ENCODE assay signal across 13 cellular contexts in the genomic region with DNA sequence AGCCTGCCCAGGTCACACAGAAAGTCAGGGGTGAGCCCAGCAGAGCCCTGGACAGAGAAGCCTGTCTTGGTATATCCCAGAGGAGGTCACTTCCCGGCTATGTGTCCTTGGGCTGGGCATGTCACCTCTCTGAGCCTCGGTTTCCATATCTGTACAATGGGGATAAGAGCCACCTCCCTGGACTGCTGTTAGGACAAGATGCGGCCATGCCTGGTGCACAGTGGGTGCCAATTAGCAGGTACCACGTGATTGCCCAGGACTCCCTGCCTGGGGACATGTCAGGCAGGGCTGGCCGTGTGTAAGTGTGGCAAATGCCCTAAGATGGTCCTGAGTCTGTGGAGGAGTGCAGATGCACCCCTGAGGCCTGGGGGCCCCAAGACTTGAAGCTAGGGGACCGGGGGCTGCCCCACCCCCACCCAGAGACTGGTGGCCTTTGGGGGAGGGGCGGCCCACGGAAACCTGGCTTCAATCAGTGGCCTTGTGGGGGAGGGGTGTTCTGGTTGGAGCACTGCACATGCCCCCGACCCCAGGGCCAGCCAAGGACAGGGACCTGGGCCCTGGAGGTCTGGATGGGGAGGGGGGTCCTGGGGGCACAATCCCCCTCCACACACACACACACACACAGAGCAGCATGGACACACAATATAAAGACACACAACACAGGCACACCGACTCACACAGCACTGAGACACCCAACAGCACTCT. TPM values are rescaled to one million over a fixed set of nuclear protein-coding genes. Genes with fewer than 3 reads are reported as not detected.
DNase-seq lines count a peak whose midpoint lies in the region; ATAC-seq, FAIRE-seq and TF ChIP-seq lines count a peak whose summit lies in the region.
"Had no signal": no experiment of that assay in that cellular context is flagged by ENCODE, and none has a peak within 500 bp of the region (broad histone marks: within the 10 kb centered on the region; RNA-seq: fewer than 3 reads in every experiment).

No MANE protein-coding gene starts in this region.

- H3K4me2 ChIP-seq in HCT116 (ENCODE audit: low read length) = no peak overlapping the region
- H3K4me2 ChIP-seq in hepatocyte = peak overlapping the region; percentile 82

- no peak for DNase-seq in HCT116 (ENCODE audit: low read depth, low spot score)
- DNase-seq in WTC11 (ENCODE audit: low spot score) = no peak
- no peak for DNase-seq in hepatocyte (ENCODE audit: low spot score)
- no peak for DNase-seq in GM19239 (ENCODE audit: insufficient read length, low spot score)
- no peak for DNase-seq in HK-2 (ENCODE audit: unreplicated experiment)
- no peak for DNase-seq in MV-4-11 (lab: John Stamatoyannopoulos, UW)
- DNase-seq: natural killer cell, NCI-H446 had no signal

- H3K9ac ChIP-seq in HCT116 (ENCODE audit: low read length) (no peak overlapping the region), stomach smooth muscle (ENCODE audit: low read length in 2 of 2) (no peak overlapping the region)

- no peaks in the 10 kb centered on the region for H4K20me1 ChIP-seq in HCT116 (ENCODE audit: insufficient read depth)
- H4K20me1 ChIP-seq in hepatocyte (ENCODE audit: insufficient read depth, poor library complexity, severe bottlenecking) = no peaks in the 10 kb centered on the region

- no peaks in the 10 kb centered on the region for H3K36me3 ChIP-seq in HCT116 (ENCODE audit: control insufficient read depth in 1 of 2, insufficient read depth in 2 of 2, low read length in 2 of 2)
- no peaks in the 10 kb centered on the region for H3K36me3 ChIP-seq in hepatocyte (replicated peaks; ENCODE audit: insufficient read depth, low read depth)
- H3K36me3 ChIP-seq in stomach smooth muscle (ENCODE audit: control insufficient read depth in 2 of 2, insufficient read depth in 2 of 2, low read length in 2 of 2) = no peaks in the 10 kb centered on the region
- H3K36me3 ChIP-seq: ascending aorta had no signal

- ATAC-seq in HCT116 = peak; percentile 37; the same call in 1 of the 2 replicates
- ATAC-seq in WTC11 = no peak
- no peak for ATAC-seq in HG03521 (IDR thresholded peaks at IDR 0.05; ENCODE audit: unreplicated experiment)
- ATAC-seq: natural killer cell had no signal

- H3K9me2 ChIP-seq in HCT116 (ENCODE audit: insufficient read depth) (no peaks in the 10 kb centered on the region), hepatocyte (replicated peaks; ENCODE audit: insufficient read depth) (no peaks in the 10 kb centered on the region)

- no peak overlapping the region for H3K4me3 Mint-ChIP-seq in WTC11
- H3K4me3 Mint-ChIP-seq: natural killer cell had no signal

- no peak for TF ChIP-seq RAD21 in HCT116 (IDR thresholded peaks at IDR 0.05; ENCODE audit: low read depth)

- no peak for TF ChIP-seq POLR2A in HCT116 (IDR thresholded peaks at IDR 0.05; ENCODE audit: borderline replicate concordance, extremely low read depth, insufficient read depth, insufficient read length)

- no peaks in the 10 kb centered on the region for H3K36me3 Mint-ChIP-seq in WTC11
- H3K36me3 Mint-ChIP-seq: natural killer cell had no signal

- H3K9me3 ChIP-seq in HCT116 (ENCODE audit: control insufficient read depth in 1 of 2, insufficient read depth in 1 of 2, low read depth in 1 of 2, low read length in 2 of 2) (no peaks in the 10 kb centered on the region), hepatocyte (ENCODE audit: low read depth) (no peaks in the 10 kb centered on the region), stomach smooth muscle (ENCODE audit: control insufficient read depth in 2 of 2, low read length in 2 of 2) (no peaks in the 10 kb centered on the region)
- H3K9me3 ChIP-seq: ascending aorta had no signal

- H3K4me1 Mint-ChIP-seq in WTC11 = peaks cover 5% of the 10 kb centered on the region

- no peaks in the 10 kb centered on the region for H3K27me3 ChIP-seq in HCT116 (ENCODE audit: insufficient read depth, low read length)
- no peaks in the 10 kb centered on the region for H3K27me3 ChIP-seq in hepatocyte
- H3K27me3 ChIP-seq in stomach smooth muscle (ENCODE audit: control insufficient read depth in 1 of 2, insufficient read depth in 2 of 2, low read length in 2 of 2) = peaks cover 0 to 9% of the 10 kb centered on the region in 2 donors
- H3K27me3 ChIP-seq: ascending aorta had no signal

- RAD21 ChIA-PET in HCT116 (lab: Charles Lee; ENCODE audit: low non-redundant PET in 1 of 2, low total read pairs in 2 of 2, uncharacterized antibody in 2 of 2, unreplicated experiment in 2 of 2) = no interaction called here

- H3K27ac Mint-ChIP-seq in WTC11 = peak overlapping the region; percentile 32; the same call in 1 of the 2 replicates
- H3K27ac Mint-ChIP-seq: natural killer cell had no signal

- POLR2A ChIA-PET in HCT116 (lab: Charles Lee) = no interaction called here
- POLR2A ChIA-PET in WTC11 (lab: Charles Lee) = no interaction called here

- no peaks in the 10 kb centered on the region for H3K27me3 Mint-ChIP-seq in WTC11 (ENCODE audit: low read depth)

- no peaks in the 10 kb centered on the region for H3K9me3 Mint-ChIP-seq in WTC11
- H3K9me3 Mint-ChIP-seq: natural killer cell had no signal

- H3K79me2 ChIP-seq in HCT116 (ENCODE audit: insufficient read depth, low read length) (no peaks in the 10 kb centered on the region), hepatocyte (peaks cover 39% of the 10 kb centered on the region)

- H3K4me1 ChIP-seq in HCT116 (ENCODE audit: control insufficient read depth in 1 of 2, insufficient read depth in 2 of 2, low read length in 2 of 2) (no peaks in the 10 kb centered on the region; a peak in 1 of 4 replicates), hepatocyte (ENCODE audit: insufficient read depth) (peaks cover 8% of the 10 kb centered on the region), stomach smooth muscle (ENCODE audit: control insufficient read depth, insufficient read depth, low read length) (peaks cover 3% of the 10 kb centered on the region)
- H3K4me1 ChIP-seq: ascending aorta had no signal

- WGBS in hepatocyte (ENCODE audit: low lambda C conversion rate, missing lambda C conversion rate) = 60% methylated on average over 7 of the region's 10 CpGs

- no peak overlapping the region for H2AFZ ChIP-seq in HCT116 (ENCODE audit: low read depth, low read length, poor library complexity, severe bottlenecking)
- no peak overlapping the region for H2AFZ ChIP-seq in hepatocyte

- intact Hi-C loops in HCT116 (cut with micrococcal nuclease) = no loop called here

- H3K27ac ChIP-seq in HCT116 (ENCODE audit: low read depth, low read length) = no peak overlapping the region
- peak overlapping the region; percentile 90 for H3K27ac ChIP-seq in hepatocyte
- H3K27ac ChIP-seq in stomach smooth muscle (ENCODE audit: low read length) = no peak overlapping the region
- H3K27ac ChIP-seq: ascending aorta, RWPE1 had no signal

- CTCF ChIA-PET in HCT116 (lab: Charles Lee) = no interaction called here
- CTCF ChIA-PET in WTC11 (lab: Charles Lee) = interaction anchor here (0.8 to 1.6 kb wide), 3 partner anchors 16 to 27 kb away, joined by 3 to 11 read pairs (median 4); no protein-coding TSS in a partner anchor

- TF ChIP-seq CTCF in HCT116 (IDR thresholded peaks at IDR 0.05 in 2 of 3, conservative IDR thresholded peaks at IDR 0.05 in 1 of 3; ENCODE audit: borderline replicate concordance in 1 of 3, insufficient read depth in 1 of 3, low read depth in 2 of 3, low read length in 2 of 3) (no peak), WTC11 (IDR thresholded peaks at IDR 0.05) (no peak), hepatocyte (IDR thresholded peaks at IDR 0.05; ENCODE audit: poor library complexity) (no peak)

- no TSS peak for BruUV-seq in HCT116 (replicated peaks; lab: Mats Ljungman, UMichigan)

- H3K4me3 ChIP-seq in HCT116 (replicated peaks in 1 of 2; ENCODE audit: low read depth in 1 of 2, low read length in 2 of 2) = no peak overlapping the region
- peak overlapping the region; percentile 25 for H3K4me3 ChIP-seq in hepatocyte
- peak overlapping the region; percentile 31 to 64 for H3K4me3 ChIP-seq in stomach smooth muscle (ENCODE audit: low read length in 2 of 2)
- H3K4me3 ChIP-seq: ascending aorta, GM12878 had no signal

- no peak for FAIRE-seq in GM19239 (lab: Jason Lieb, UNC)
- FAIRE-seq: GM12878 had no signal

TF ChIP-seq in HCT116, 20 proteins besides CTCF, POLR2A, EP300 and RAD21 (continues in another document):
- no peak for TF ChIP-seq EGR1 (IDR thresholded peaks at IDR 0.05; ENCODE audit: low read depth)
- no peak for TF ChIP-seq SP1 (IDR thresholded peaks at IDR 0.05; ENCODE audit: low read depth)
- no peak for TF ChIP-seq EZH2phosphoT487 (IDR thresholded peaks at IDR 0.05; ENCODE audit: borderline replicate concordance)
- no peak for TF ChIP-seq MAX (IDR thresholded peaks at IDR 0.05)
- no peak for TF ChIP-seq EZH2 (IDR thresholded peaks at IDR 0.05)
- no peak for TF ChIP-seq YY1 (IDR thresholded peaks at IDR 0.05; ENCODE audit: extremely low read depth, insufficient replicate concordance, low read depth, low read length)

TF ChIP-seq in WTC11, 78 proteins besides CTCF, POLR2A, EP300 and RAD21 (continues in another document):
- TF ChIP-seq NFYB (CRISPR knock-in tag; conservative IDR thresholded peaks at IDR 0.05; ENCODE audit: low read depth) = no peak
- TF ChIP-seq ZNF671 (CRISPR knock-in tag; IDR thresholded peaks at IDR 0.05) = no peak
- TF ChIP-seq, protein P1, sequence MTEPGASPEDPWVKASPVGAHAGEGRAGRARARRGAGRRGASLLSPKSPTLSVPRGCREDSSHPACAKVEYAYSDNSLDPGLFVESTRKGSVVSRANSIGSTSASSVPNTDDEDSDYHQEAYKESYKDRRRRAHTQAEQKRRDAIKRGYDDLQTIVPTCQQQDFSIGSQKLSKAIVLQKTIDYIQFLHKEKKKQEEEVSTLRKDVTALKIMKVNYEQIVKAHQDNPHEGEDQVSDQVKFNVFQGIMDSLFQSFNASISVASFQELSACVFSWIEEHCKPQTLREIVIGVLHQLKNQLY (CRISPR knock-in tag; IDR thresholded peaks at IDR 0.05) = no peak

RNA-seq across cellular contexts. Expression of gene TMEM119, which starts 0.9 kb away (rescaled TPM):
- total RNA-seq in HCT116 (2021; ENCODE audit: unreplicated experiment) (not detected), WTC11 (2021) (0.16 to 0.25 TPM (median 0.20 TPM) in 3 replicates), hepatocyte (69.7 and 70.1 TPM in 2 replicates)
- polyA plus RNA-seq in HCT116 (2012) = not detected in 2 replicates
- 54.4 and 59.6 TPM in 2 replicates for polyA plus RNA-seq in hepatocyte

RNA-seq across cellular contexts. Expression of gene ISCU, which starts 34.6 kb away (rescaled TPM):
- total RNA-seq in HCT116 (2021; ENCODE audit: unreplicated experiment) (89.6 TPM), WTC11 (2021) (73.8 to 85.9 TPM (median 74.2 TPM) in 3 replicates), hepatocyte (107 and 116 TPM in 2 replicates)
- 71.6 and 78.4 TPM in 2 replicates for polyA plus RNA-seq in HCT116 (2012)
- 149 and 169 TPM in 2 replicates for polyA plus RNA-seq in hepatocyte

RNA-seq across cellular contexts. Expression of gene SART3, which starts 36.0 kb away (rescaled TPM):
- total RNA-seq in HCT116 (2021; ENCODE audit: unreplicated experiment) (76.1 TPM), WTC11 (2021) (75.6 to 91.2 TPM (median 76.8 TPM) in 3 replicates), hepatocyte (41.0 and 60.4 TPM in 2 replicates)
- 44.1 and 48.3 TPM in 2 replicates for polyA plus RNA-seq in HCT116 (2012)
- polyA plus RNA-seq in hepatocyte = 20.0 and 25.0 TPM in 2 replicates

RNA-seq across cellular contexts. Expression of gene SELPLG, which starts 36.7 kb away (rescaled TPM):
- 1.2 TPM for total RNA-seq in HCT116 (2021; ENCODE audit: unreplicated experiment)
- 0.16 and 0.26 TPM in 2 replicates for polyA plus RNA-seq in HCT116 (2012)
- 0.18 to 0.46 TPM (median 0.21 TPM) in 3 replicates for total RNA-seq in WTC11 (2021)
- total RNA-seq in hepatocyte = 0.37 and 0.72 TPM in 2 replicates
- polyA plus RNA-seq in hepatocyte = 1.5 and 1.8 TPM in 2 replicates

Comparison
In these comparisons a context has a peak if more than half of its experiments do, and no peak if none do; other contexts are left out.
1. H3K4me3 ChIP-seq: peak in hepatocyte (single experiment) and stomach smooth muscle (2 of 2); none in HCT116 (0 of 2).
2. RNA of gene TMEM119, which starts 0.9 kb away (total RNA-seq): 69.7 to 70.1 TPM in hepatocyte; 0.16 to 0.25 TPM in WTC11 and not detected in HCT116 (single experiment); every median in the first group is over 10 times any median in the second.